In genomic region chr5:36199620-36200019, GRCh38 we compare ENCODE assay signal across 16 cellular contexts. TPM values are rescaled to one million over a fixed set of nuclear protein-coding genes. Genes with fewer than 3 reads are reported as not detected.
DNase-seq lines count a peak whose midpoint lies in the region; ATAC-seq and TF ChIP-seq lines count a peak whose summit lies in the region.
"Had no signal": no experiment of that assay in that cellular context is flagged by ENCODE, and none has a peak within 500 bp of the region (broad histone marks: within the 10 kb centered on the region; RNA-seq: fewer than 3 reads in every experiment).

No MANE protein-coding gene starts in this region.

- H3K27ac Mint-ChIP-seq in HFFc6: peak overlapping the region; percentile 29; the same call in 1 of the 2 replicates

- POLR2A ChIA-PET in A673 (lab: Charles Lee; ENCODE audit: low non-redundant PET): no interaction called here

- intact Hi-C loops in A673 (cut with micrococcal nuclease; ENCODE audit: unreplicated experiment): no loop called here

- H3K27me3 ChIP-seq in A673 (replicated peaks; ENCODE audit: insufficient read depth, low read depth, low read length, poor library complexity): no peaks in the 10 kb centered on the region
- H3K27me3 ChIP-seq: BLaER1 treated with 17β-estradiol and CSF1 and Interleukin-3, amounts not matched to agents 10 nM and 100 nM had no signal

- H3K4me1 ChIP-seq in A673 (ENCODE audit: insufficient read depth, low read length, poor library complexity, severe bottlenecking): peaks cover 5% of the 10 kb centered on the region
- H3K4me1 ChIP-seq: HAP-1 had no signal

- DNase-seq in A673 (ENCODE audit: low spot score): peak; percentile 7
- DNase-seq in HFFc6: no peak
- peak; percentile 55 for DNase-seq in choroid plexus epithelial cell (ENCODE audit: low read depth)
- DNase-seq in non-pigmented ciliary epithelial cell (ENCODE audit: low read depth): peak; percentile 31
- DNase-seq in activated CD4-positive, alpha-beta T cell treated with anti-CD3 and anti-CD28 coated beads, Interleukin-2, amount 50 U/mL, for 1 hour: no peak
- DNase-seq: 8988T, DND-41, GF-D8, NCI-H187, NCI-H748 treated with DMSO at 0.1 percent for 48 hours had no signal

- no peaks in the 10 kb centered on the region for H3K9me3 Mint-ChIP-seq in HFFc6

- H3K4me3 ChIP-seq in A673 (ENCODE audit: low read depth, low read length, poor library complexity, severe bottlenecking): no peak overlapping the region
- H3K4me3 ChIP-seq in choroid plexus epithelial cell (ENCODE audit: low read depth, low read length): no peak overlapping the region
- H3K4me3 ChIP-seq: BLaER1 treated with 17β-estradiol and CSF1 and Interleukin-3, amounts not matched to agents 10 nM and 100 nM; HAP-1 had no signal

- TF ChIP-seq CTCF in A673 (conservative IDR thresholded peaks at IDR 0.05; ENCODE audit: low read depth, low read length) (no peak), HFFc6 (IDR thresholded peaks at IDR 0.05) (no peak), choroid plexus epithelial cell (conservative IDR thresholded peaks at IDR 0.05; ENCODE audit: low read depth, low read length) (no peak)

- no peak overlapping the region; the same call in 1 of the 2 replicates for H3K4me3 Mint-ChIP-seq in HFFc6

- no peak for ATAC-seq in HG02840 (IDR thresholded peaks at IDR 0.05; ENCODE audit: low FRiP score, unreplicated experiment)
- ATAC-seq in GM18861 (IDR thresholded peaks at IDR 0.05; ENCODE audit: unreplicated experiment): no peak
- no peak for ATAC-seq in GM21529 (IDR thresholded peaks at IDR 0.05; ENCODE audit: unreplicated experiment)

- H3K9me3 ChIP-seq in A673 (ENCODE audit: low read depth, low read length, poor library complexity, severe bottlenecking): no peaks in the 10 kb centered on the region
- H3K9me3 ChIP-seq: BLaER1 treated with 17β-estradiol and CSF1 and Interleukin-3, amounts not matched to agents 10 nM and 100 nM; HAP-1 had no signal

- H3K4me1 Mint-ChIP-seq in HFFc6 (ENCODE audit: low read depth): peaks cover 41% of the 10 kb centered on the region

- BruUV-seq in A673 (replicated peaks; lab: Mats Ljungman, UMichigan): no TSS peak

- CTCF ChIA-PET in A673 (lab: Charles Lee): no interaction called here

- H3K36me3 Mint-ChIP-seq in HFFc6 (ENCODE audit: low read depth): peaks cover 11% of the 10 kb centered on the region; the same call in 1 of the 2 replicates

- H3K27me3 Mint-ChIP-seq in HFFc6 (ENCODE audit: insufficient read depth): no peaks in the 10 kb centered on the region

- H3K36me3 ChIP-seq in A673 (ENCODE audit: insufficient read depth, low read length, poor library complexity, severe bottlenecking): peaks cover 36% of the 10 kb centered on the region

- no peak overlapping the region for H3K27ac ChIP-seq in A673 (ENCODE audit: low read depth, low read length, poor library complexity, severe bottlenecking)
- H3K27ac ChIP-seq: BLaER1 treated with 17β-estradiol and CSF1 and Interleukin-3, amounts not matched to agents 10 nM and 100 nM; RWPE1 had no signal

RNA-seq across cellular contexts. Expression of gene NADK2, which starts 42.1 kb away (rescaled TPM):
- total RNA-seq in A673 (2021): 31.6 and 37.1 TPM in 2 replicates
- 10 to 100 TPM; 14.6 to 20.1 (median 15.3) TPM for total RNA-seq in HFFc6 (2021; fragmentation: NEBNext Ultra II Directional; extraction: Animal tissue kit (Norgen Biotek cat#: 25700))

RNA-seq across cellular contexts. Expression of gene SKP2, which starts 47.7 kb away (rescaled TPM):
- total RNA-seq in A673 (2021): 133 and 154 TPM in 2 replicates
- 10 to 100 TPM; 58.4 to 71.6 (median 67.9) TPM for total RNA-seq in HFFc6 (2021; fragmentation: NEBNext Ultra II Directional; extraction: Animal tissue kit (Norgen Biotek cat#: 25700))

RNA-seq across cellular contexts. Expression of gene LMBRD2, which starts 47.9 kb away (rescaled TPM):
- 6.4 and 8.4 TPM in 2 replicates for total RNA-seq in A673 (2021)
- 10 to 100 TPM in 5 of 6 experiments, 1 to 10 TPM in 1; 9.7 to 15.7 (median 12.7) TPM for total RNA-seq in HFFc6 (2021; fragmentation: NEBNext Ultra II Directional; extraction: Animal tissue kit (Norgen Biotek cat#: 25700))

Comparison
In these comparisons a context has a peak if more than half of its experiments do, and no peak if none do; other contexts are left out.
1. DNase-seq: peak in A673 (single experiment), choroid plexus epithelial cell (single experiment) and non-pigmented ciliary epithelial cell (single experiment); none in HFFc6 (single experiment) and activated CD4-positive, alpha-beta T cell treated with anti-CD3 and anti-CD28 coated beads, Interleukin-2, amount 50 U/mL, for 1 hour (single experiment).